In the genomic region with DNA sequence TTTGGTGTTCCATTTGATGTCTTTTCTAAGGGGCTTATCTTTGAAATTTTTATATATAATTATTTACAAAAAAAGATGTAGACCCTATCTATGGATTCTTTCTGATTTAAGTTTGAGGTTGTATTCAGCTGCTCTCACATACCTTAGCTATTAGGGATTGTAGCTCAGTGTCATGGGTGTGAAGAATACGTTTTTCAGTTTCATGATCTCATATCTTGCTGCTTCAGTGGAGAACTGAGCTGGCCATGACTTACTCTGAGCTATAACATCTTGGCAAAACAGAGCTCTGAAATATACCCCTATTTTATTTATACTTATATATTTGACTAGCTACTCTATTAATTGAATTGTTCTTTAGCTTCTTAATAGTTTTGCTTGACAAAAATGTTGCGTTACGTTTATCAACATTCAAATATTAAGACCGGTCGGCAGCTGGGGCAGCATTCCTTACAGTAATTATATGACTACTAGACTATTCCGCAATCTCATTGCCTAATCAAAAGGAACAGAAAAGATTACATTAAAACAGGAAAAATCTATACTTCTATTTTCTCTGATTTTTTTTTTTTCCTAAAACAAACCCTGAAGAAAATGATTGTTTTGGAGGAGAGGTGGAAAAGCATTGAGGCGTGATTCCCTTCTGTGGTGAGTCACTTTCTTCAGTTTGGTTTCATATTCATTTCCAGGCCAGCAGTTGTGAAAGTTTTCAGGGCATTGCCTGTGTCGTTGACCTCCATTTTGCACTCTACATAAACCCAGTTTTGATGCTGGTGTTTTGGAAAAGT, we compare ENCODE assay signal across 16 cellular contexts. TPM values are rescaled to one million over a fixed set of nuclear protein-coding genes. Genes with fewer than 3 reads are reported as not detected.
A peak's percentile ranks its signal among the peaks of the same experiment; 100 is the strongest.
DNase-seq lines count a peak whose midpoint lies in the region; ATAC-seq and TF ChIP-seq lines count a peak whose summit lies in the region.
"Had no signal": no experiment of that assay in that cellular context is flagged by ENCODE, and none has a peak within 500 bp of the region (broad histone marks: within the 10 kb centered on the region; RNA-seq: fewer than 3 reads in every experiment).

No MANE protein-coding gene starts in this region.

- DNase-seq in AG04450 (ENCODE audit: low read depth, low spot score) (peak; percentile 23), RPMI7951 (ENCODE audit: low read depth) (peak; percentile 78), glomerular visceral epithelial cell (ENCODE audit: extremely low spot score) (peak; percentile 83), iPS-NIHi11 (ENCODE audit: low spot score) (no peak), C1 segment of cervical spinal cord (lab: John Stamatoyannopoulos, UW) (no peak)
- DNase-seq: NCI-H510A treated with DMSO at 0.1 percent for 48 hours, pancreas, T-cell, transverse colon had no signal

- peaks cover 22% of the 10 kb centered on the region for H3K27me3 Mint-ChIP-seq in activated T-helper 17 cell treated with anti-CD3 and anti-CD28 coated beads, Interleukin-2, amount 50 U/mL, for 72 hours

- no peak for TF ChIP-seq CTCF in AG04450 (IDR thresholded peaks at IDR 0.05; ENCODE audit: low read depth, low read length)

- H3K9me3 Mint-ChIP-seq in activated T-helper 17 cell treated with anti-CD3 and anti-CD28 coated beads, Interleukin-2, amount 50 U/mL, for 72 hours: no peaks in the 10 kb centered on the region
- H3K9me3 Mint-ChIP-seq: T-cell had no signal

- ATAC-seq in GM18861 (IDR thresholded peaks at IDR 0.05; ENCODE audit: unreplicated experiment) (peak; percentile 42), HG03460 (IDR thresholded peaks at IDR 0.05; ENCODE audit: unreplicated experiment) (no peak)
- ATAC-seq in activated T-helper 17 cell treated with anti-CD3 and anti-CD28 coated beads, Interleukin-2, amount 50 U/mL, for 72 hours (replicated peaks): no peak

- no peak overlapping the region for H3K4me3 ChIP-seq in AG04450 (ENCODE audit: low read depth, low read length)
- H3K4me3 ChIP-seq: ascending aorta, pancreas, transverse colon had no signal

- POLR2A ChIA-PET in AG04450 (lab: Yijun Ruan, JAX): interaction anchor here (0.7 kb wide), 1 partner anchor 262 kb away, joined by 3 read pairs; no protein-coding TSS in a partner anchor

- peak overlapping the region; percentile 48 for H3K27ac ChIP-seq in AG04450 (ENCODE audit: low read depth, low read length)
- H3K27ac ChIP-seq: ascending aorta, C4-2B, pancreas, transverse colon had no signal

- H3K27ac Mint-ChIP-seq in activated T-helper 17 cell treated with anti-CD3 and anti-CD28 coated beads, Interleukin-2, amount 50 U/mL, for 72 hours: no peak overlapping the region
- H3K27ac Mint-ChIP-seq: T-cell had no signal

- H3K36me3 Mint-ChIP-seq in activated T-helper 17 cell treated with anti-CD3 and anti-CD28 coated beads, Interleukin-2, amount 50 U/mL, for 72 hours (ENCODE audit: low read depth): no peaks in the 10 kb centered on the region
- H3K36me3 Mint-ChIP-seq: T-cell had no signal

- H3K4me1 Mint-ChIP-seq in activated T-helper 17 cell treated with anti-CD3 and anti-CD28 coated beads, Interleukin-2, amount 50 U/mL, for 72 hours: no peaks in the 10 kb centered on the region
- H3K4me1 Mint-ChIP-seq: T-cell had no signal

- H3K27me3 ChIP-seq in AG04450 (ENCODE audit: control insufficient read depth, insufficient read depth, low read length): peaks cover 10% of the 10 kb centered on the region
- H3K27me3 ChIP-seq: ascending aorta, pancreas had no signal

- CTCF ChIA-PET in AG04450 (lab: Charles Lee): interaction anchor here (0.6 to 1.2 kb wide), 3 partner anchors 16 to 938 kb away, joined by 3 read pairs; no protein-coding TSS in a partner anchor

- H3K4me3 Mint-ChIP-seq in activated T-helper 17 cell treated with anti-CD3 and anti-CD28 coated beads, Interleukin-2, amount 50 U/mL, for 72 hours: no peak overlapping the region
- H3K4me3 Mint-ChIP-seq: T-cell had no signal

- H3K9me3 ChIP-seq in AG04450 (ENCODE audit: control insufficient read depth, insufficient read depth, low read length): no peaks in the 10 kb centered on the region
- H3K9me3 ChIP-seq: ascending aorta, pancreas, transverse colon had no signal

RNA-seq across cellular contexts. Expression of a gene that starts 24.1 kb away (rescaled TPM):
- polyA plus RNA-seq in AG04450 (2011; rRNA removed): not detected in 2 replicates
- polyA minus RNA-seq in AG04450 (2011; rRNA and poly(A)+ RNA removed): not detected in 2 replicates
- total RNA-seq in RPMI7951 (2014; rRNA removed; shearing (Covaris generic)): not detected in 2 replicates
- total RNA-seq in activated T-helper 17 cell treated with anti-CD3 and anti-CD28 coated beads, Interleukin-2, amount 50 U/mL, for 72 hours: not detected
- total RNA-seq: ascending aorta, lower leg skin, pancreas, T-cell had no signal

RNA-seq across cellular contexts. Expression of a gene that starts 27.5 kb away (rescaled TPM):
- polyA plus RNA-seq in AG04450 (2011; rRNA removed): not detected in 2 replicates
- not detected in 2 replicates for polyA minus RNA-seq in AG04450 (2011; rRNA and poly(A)+ RNA removed)
- not detected in 2 replicates for total RNA-seq in RPMI7951 (2014; rRNA removed; shearing (Covaris generic))
- not detected for total RNA-seq in activated T-helper 17 cell treated with anti-CD3 and anti-CD28 coated beads, Interleukin-2, amount 50 U/mL, for 72 hours
- total RNA-seq: ascending aorta, pancreas, T-cell, transverse colon had no signal
- polyA plus RNA-seq: esophagus, pancreas had no signal

RNA-seq across cellular contexts. Expression of a gene that starts 44.4 kb away (rescaled TPM):
- polyA plus RNA-seq in AG04450 (2011; rRNA removed): not detected in 2 replicates
- polyA minus RNA-seq in AG04450 (2011; rRNA and poly(A)+ RNA removed): not detected in 2 replicates
- total RNA-seq in RPMI7951 (2014; rRNA removed; shearing (Covaris generic)): not detected in 2 replicates
- not detected for total RNA-seq in activated T-helper 17 cell treated with anti-CD3 and anti-CD28 coated beads, Interleukin-2, amount 50 U/mL, for 72 hours
- total RNA-seq: ascending aorta, pancreas, T-cell, transverse colon had no signal
- polyA plus RNA-seq: esophagus, pancreas had no signal

RNA-seq across cellular contexts. Expression of a gene that starts 54.7 kb away (rescaled TPM):
- not detected in 2 replicates for polyA plus RNA-seq in AG04450 (2011; rRNA removed)
- polyA minus RNA-seq in AG04450 (2011; rRNA and poly(A)+ RNA removed): not detected in 2 replicates
- not detected in 2 replicates for total RNA-seq in RPMI7951 (2014; rRNA removed; shearing (Covaris generic))
- total RNA-seq in activated T-helper 17 cell treated with anti-CD3 and anti-CD28 coated beads, Interleukin-2, amount 50 U/mL, for 72 hours: not detected
- total RNA-seq: ascending aorta, pancreas, T-cell had no signal
- polyA plus RNA-seq: pancreas had no signal

Comparison
In these comparisons a context has a peak if more than half of its experiments do, and no peak if none do; other contexts are left out.
1. DNase-seq: peak in AG04450 (single experiment), RPMI7951 (single experiment) and glomerular visceral epithelial cell (single experiment); none in iPS-NIHi11 (single experiment) and C1 segment of cervical spinal cord (0 of 14).